Comparison of ENCODE assay signal across 29 cellular contexts in genomic region chr1:243980471-243980870, GRCh38.
"Had no signal": no experiment of that assay in that cellular context is flagged by ENCODE, and none has a peak within 500 bp of the region (broad histone marks: within the 10 kb centered on the region; RNA-seq: fewer than 3 reads in every experiment).

No MANE protein-coding gene starts in this region.

- DNase-seq: activated B cell treated with CpG ODN at 0.5 μM for 24 hours; activated CD4-positive, alpha-beta memory T cell treated with anti-CD3 and anti-CD28 coated beads for 36 hours; activated CD4-positive, alpha-beta T cell treated with anti-CD3 and anti-CD28 coated beads for 48 hours; activated CD4-positive, alpha-beta T cell treated with anti-CD3 and anti-CD28 coated beads, Interleukin-2, amount 50 U/mL, for 1 hour; activated CD8-positive, alpha-beta memory T cell treated with anti-CD3 and anti-CD28 coated beads, Interleukin-2, amount 10 ng/mL, durations not matched to agents 7 days and 5 days; activated CD8-positive, alpha-beta memory T cell treated with anti-CD3 and anti-CD28 coated beads, Interleukin-2, amount 50 U/mL, for 4 hours; activated CD8-positive, alpha-beta T cell treated with anti-CD3 and anti-CD28 coated beads, Interleukin-2, amount 10 ng/mL, durations not matched to agents 7 days and 5 days; activated effector memory CD4-positive, alpha-beta T cell treated with anti-CD3 and anti-CD28 coated beads, Interleukin-2, amount 50 U/mL, for 16 hours; activated naive CD4-positive, alpha-beta T cell treated with anti-CD3 and anti-CD28 coated beads for 36 hours; activated T-cell treated with anti-CD3 and anti-CD28 coated beads, Interleukin-2, amount 50 U/mL, for 1 hour; activated T-cell treated with anti-CD3 and anti-CD28 coated beads, Interleukin-2, amount 50 U/mL, for 48 hours; adrenal gland; amygdala; aorta; body of pancreas; central memory CD4-positive, alpha-beta T cell; cerebellar nuclear complex; colonic mucosa; effector CD8-positive, alpha-beta T cell; foreskin fibroblast; glutamatergic neuron; heart left ventricle; T-helper 1 cell; T-helper 17 cell; T1000; WERI-Rb-1 had no signal

- ATAC-seq: activated CD4-positive, CD25-positive, alpha-beta regulatory T cell treated with anti-CD3 and anti-CD28 coated beads, Interleukin-2, amount 50 U/mL, for 24 hours; activated CD8-positive, alpha-beta memory T cell treated with anti-CD3 and anti-CD28 coated beads, Interleukin-2, amount 10 ng/mL, durations not matched to agents 7 days and 5 days; activated CD8-positive, alpha-beta T cell treated with anti-CD3 and anti-CD28 coated beads, Interleukin-2, amount 10 ng/mL, durations not matched to agents 7 days and 5 days; body of pancreas; esophagus mucosa; heart left ventricle; T-helper 17 cell had no signal

- FAIRE-seq: endothelial cell of umbilical vein had no signal
